In the genomic region with DNA sequence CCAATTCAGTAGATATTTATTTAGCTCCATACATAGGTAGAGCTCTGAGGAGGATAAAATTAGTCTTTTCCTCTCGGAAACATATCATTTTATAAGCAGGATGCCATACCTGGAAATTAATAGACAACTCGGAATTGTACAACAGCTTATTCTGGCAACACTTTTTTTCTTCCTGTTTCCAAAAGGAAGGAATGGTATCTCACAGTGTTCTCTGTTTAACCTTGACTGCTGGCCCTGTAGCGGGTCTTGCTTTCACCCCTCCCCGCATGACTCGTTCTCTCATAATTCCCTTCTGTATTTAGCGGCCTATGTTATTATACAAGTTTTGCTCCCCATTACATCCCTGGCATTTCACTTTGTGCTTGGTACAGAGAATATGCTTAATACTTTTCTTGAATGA, we compare ENCODE assay signal across 1 cellular context.
TF ChIP-seq lines count a peak whose summit lies in the region.

No MANE protein-coding gene starts in this region.

TF ChIP-seq in K562, 482 proteins besides CTCF, POLR2A, EP300 and RAD21:
- TF ChIP-seq, protein P1, sequence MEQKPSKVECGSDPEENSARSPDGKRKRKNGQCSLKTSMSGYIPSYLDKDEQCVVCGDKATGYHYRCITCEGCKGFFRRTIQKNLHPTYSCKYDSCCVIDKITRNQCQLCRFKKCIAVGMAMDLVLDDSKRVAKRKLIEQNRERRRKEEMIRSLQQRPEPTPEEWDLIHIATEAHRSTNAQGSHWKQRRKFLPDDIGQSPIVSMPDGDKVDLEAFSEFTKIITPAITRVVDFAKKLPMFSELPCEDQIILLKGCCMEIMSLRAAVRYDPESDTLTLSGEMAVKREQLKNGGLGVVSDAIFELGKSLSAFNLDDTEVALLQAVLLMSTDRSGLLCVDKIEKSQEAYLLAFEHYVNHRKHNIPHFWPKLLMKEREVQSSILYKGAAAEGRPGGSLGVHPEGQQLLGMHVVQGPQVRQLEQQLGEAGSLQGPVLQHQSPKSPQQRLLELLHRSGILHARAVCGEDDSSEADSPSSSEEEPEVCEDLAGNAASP (IDR thresholded peaks at IDR 0.05), result no peak
- TF ChIP-seq HCFC1 (IDR thresholded peaks at IDR 0.05; ENCODE audit: low read depth, low read length) (no peak), STAT5A (IDR thresholded peaks at IDR 0.05; ENCODE audit: borderline replicate concordance, low read length) (no peak), MTA1 (IDR thresholded peaks at IDR 0.05; ENCODE audit: borderline replicate concordance) (no peak), GABPB1 (CRISPR knock-in tag; IDR thresholded peaks at IDR 0.05) (no peak), ZNF41 (CRISPR knock-in tag; conservative IDR thresholded peaks at IDR 0.05) (no peak), HOXB6 (CRISPR knock-in tag; IDR thresholded peaks at IDR 0.05; ENCODE audit: borderline replicate concordance) (no peak), NRF1 (conservative IDR thresholded peaks at IDR 0.05 in 1 of 2, IDR thresholded peaks at IDR 0.05 in 1 of 2) (no peak), ZNF121 (CRISPR knock-in tag; conservative IDR thresholded peaks at IDR 0.05) (no peak), WHSC1 (IDR thresholded peaks at IDR 0.05; ENCODE audit: low read length) (no peak), MTF1 (CRISPR knock-in tag; IDR thresholded peaks at IDR 0.05; ENCODE audit: borderline replicate concordance) (no peak), POLR2AphosphoS5 (IDR thresholded peaks at IDR 0.05; ENCODE audit: control insufficient read depth, insufficient read depth, low read depth, low read length) (no peak), MTA2 (IDR thresholded peaks at IDR 0.05; ENCODE audit: low read depth) (no peak)
- TF ChIP-seq, protein P2, sequence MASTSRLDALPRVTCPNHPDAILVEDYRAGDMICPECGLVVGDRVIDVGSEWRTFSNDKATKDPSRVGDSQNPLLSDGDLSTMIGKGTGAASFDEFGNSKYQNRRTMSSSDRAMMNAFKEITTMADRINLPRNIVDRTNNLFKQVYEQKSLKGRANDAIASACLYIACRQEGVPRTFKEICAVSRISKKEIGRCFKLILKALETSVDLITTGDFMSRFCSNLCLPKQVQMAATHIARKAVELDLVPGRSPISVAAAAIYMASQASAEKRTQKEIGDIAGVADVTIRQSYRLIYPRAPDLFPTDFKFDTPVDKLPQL (IDR thresholded peaks at IDR 0.05; ENCODE audit: extremely low read depth, insufficient read length), result no peak
- TF ChIP-seq, protein P3, sequence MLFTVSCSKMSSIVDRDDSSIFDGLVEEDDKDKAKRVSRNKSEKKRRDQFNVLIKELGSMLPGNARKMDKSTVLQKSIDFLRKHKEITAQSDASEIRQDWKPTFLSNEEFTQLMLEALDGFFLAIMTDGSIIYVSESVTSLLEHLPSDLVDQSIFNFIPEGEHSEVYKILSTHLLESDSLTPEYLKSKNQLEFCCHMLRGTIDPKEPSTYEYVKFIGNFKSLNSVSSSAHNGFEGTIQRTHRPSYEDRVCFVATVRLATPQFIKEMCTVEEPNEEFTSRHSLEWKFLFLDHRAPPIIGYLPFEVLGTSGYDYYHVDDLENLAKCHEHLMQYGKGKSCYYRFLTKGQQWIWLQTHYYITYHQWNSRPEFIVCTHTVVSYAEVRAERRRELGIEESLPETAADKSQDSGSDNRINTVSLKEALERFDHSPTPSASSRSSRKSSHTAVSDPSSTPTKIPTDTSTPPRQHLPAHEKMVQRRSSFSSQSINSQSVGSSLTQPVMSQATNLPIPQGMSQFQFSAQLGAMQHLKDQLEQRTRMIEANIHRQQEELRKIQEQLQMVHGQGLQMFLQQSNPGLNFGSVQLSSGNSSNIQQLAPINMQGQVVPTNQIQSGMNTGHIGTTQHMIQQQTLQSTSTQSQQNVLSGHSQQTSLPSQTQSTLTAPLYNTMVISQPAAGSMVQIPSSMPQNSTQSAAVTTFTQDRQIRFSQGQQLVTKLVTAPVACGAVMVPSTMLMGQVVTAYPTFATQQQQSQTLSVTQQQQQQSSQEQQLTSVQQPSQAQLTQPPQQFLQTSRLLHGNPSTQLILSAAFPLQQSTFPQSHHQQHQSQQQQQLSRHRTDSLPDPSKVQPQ (CRISPR knock-in tag; IDR thresholded peaks at IDR 0.05; ENCODE audit: borderline replicate concordance), result no peak
- TF ChIP-seq, protein P4, sequence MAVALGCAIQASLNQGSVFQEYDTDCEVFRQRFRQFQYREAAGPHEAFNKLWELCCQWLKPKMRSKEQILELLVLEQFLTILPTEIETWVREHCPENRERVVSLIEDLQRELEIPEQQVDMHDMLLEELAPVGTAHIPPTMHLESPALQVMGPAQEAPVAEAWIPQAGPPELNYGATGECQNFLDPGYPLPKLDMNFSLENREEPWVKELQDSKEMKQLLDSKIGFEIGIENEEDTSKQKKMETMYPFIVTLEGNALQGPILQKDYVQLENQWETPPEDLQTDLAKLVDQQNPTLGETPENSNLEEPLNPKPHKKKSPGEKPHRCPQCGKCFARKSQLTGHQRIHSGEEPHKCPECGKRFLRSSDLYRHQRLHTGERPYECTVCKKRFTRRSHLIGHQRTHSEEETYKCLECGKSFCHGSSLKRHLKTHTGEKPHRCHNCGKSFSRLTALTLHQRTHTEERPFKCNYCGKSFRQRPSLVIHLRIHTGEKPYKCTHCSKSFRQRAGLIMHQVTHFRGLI (CRISPR knock-in tag; IDR thresholded peaks at IDR 0.05), result no peak
- TF ChIP-seq, protein P5, sequence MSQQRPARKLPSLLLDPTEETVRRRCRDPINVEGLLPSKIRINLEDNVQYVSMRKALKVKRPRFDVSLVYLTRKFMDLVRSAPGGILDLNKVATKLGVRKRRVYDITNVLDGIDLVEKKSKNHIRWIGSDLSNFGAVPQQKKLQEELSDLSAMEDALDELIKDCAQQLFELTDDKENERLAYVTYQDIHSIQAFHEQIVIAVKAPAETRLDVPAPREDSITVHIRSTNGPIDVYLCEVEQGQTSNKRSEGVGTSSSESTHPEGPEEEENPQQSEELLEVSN (IDR thresholded peaks at IDR 0.05; ENCODE audit: borderline replicate concordance in 1 of 2, extremely low read depth in 1 of 2, insufficient read depth in 1 of 2, insufficient read length in 1 of 2, low read depth in 1 of 2, low read length in 1 of 2, poor library complexity in 1 of 2, severe bottlenecking in 1 of 2), result no peak
TF ChIP-seq in K562: peak in this region for 0.
